Comparison of ENCODE assay signal across 16 cellular contexts in the genomic region with DNA sequence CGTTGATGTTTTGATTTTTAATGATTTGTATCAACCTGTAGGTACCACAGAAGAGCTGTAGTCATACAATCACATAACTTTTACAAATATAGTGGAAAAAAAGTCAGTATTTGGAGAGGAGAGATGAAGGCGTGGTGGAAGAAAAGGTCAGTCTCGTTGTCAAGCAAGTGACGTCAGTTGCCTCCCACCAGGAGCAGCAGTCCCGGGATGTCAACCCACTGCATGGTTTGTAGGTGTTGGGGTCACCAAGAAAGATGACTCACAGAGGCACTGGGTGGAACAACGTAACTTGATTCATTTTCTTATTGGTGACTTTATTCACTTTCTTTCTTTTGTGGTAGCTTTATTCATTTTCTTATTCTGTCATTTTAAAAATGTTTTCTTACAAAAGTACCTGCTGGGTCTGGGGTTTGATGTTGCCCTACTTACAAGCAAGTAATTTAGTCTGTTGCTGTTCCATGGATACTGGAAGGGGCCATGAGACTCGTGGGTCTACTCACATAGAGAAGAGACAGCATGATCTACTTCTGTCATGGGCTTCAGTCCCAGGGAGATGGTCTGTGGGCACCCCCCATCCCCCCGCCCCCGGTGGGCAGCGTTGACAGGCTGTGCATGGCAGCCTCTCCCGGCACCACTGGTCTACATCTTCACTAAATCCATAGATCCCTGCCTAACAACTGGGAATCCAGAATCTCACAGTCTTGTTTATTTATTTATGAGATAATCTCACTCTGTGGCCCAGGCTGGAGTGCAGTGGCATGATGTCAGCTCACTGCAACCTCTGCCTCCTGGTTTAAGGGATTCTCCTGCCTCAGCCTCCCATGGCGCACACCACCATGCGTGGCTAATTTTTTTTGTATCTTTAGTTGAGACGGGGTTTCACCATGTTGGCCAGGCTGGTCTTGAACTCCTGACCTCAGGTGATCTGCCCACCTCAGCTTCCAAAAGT. TPM values are rescaled to one million over a fixed set of nuclear protein-coding genes. Genes with fewer than 3 reads are reported as not detected.
DNase-seq lines count a peak whose midpoint lies in the region; ATAC-seq lines count a peak whose summit lies in the region.
"Had no signal": no experiment of that assay in that cellular context is flagged by ENCODE, and none has a peak within 500 bp of the region (broad histone marks: within the 10 kb centered on the region; RNA-seq: fewer than 3 reads in every experiment).

No MANE protein-coding gene starts in this region.

- DNase-seq in Daoy (ENCODE audit: low read depth) (peak; percentile 34), caudate nucleus (lab: John Stamatoyannopoulos, UW) (no peak), HUDEP-2 (lab: John Stamatoyannopoulos, UW; ENCODE audit: unreplicated experiment in 76 of 76) (no peak)
- peak; percentile 59 to 72 for DNase-seq in activated CD4-positive, alpha-beta T cell treated with anti-CD3 and anti-CD28 coated beads, Interleukin-2, amount 50 U/mL, for 48 hours
- peak; percentile 30 to 77 for DNase-seq in stimulated activated CD4-positive, alpha-beta T cell treated with anti-CD3 and anti-CD28 coated beads, Interleukin-4, amount 100 ng/mL, for 4 hours
- DNase-seq: activated CD4-positive, CD25-positive, alpha-beta regulatory T cell treated with anti-CD3 and anti-CD28 coated beads, Interleukin-2, amount 50 U/mL, for 72 hours; C1 segment of cervical spinal cord; HFFc6; hippocampal formation; NCI-H1436 treated with DMSO at 0.1 percent for 48 hours; SW 1271 had no signal

- peak overlapping the region; percentile 39 for H3K27ac ChIP-seq in caudate nucleus (ENCODE audit: low read depth, low read length)
- H3K27ac ChIP-seq: neural progenitor cell, suprapubic skin had no signal

- no peak for ATAC-seq in GM18520 (IDR thresholded peaks at IDR 0.05; ENCODE audit: unreplicated experiment)
- ATAC-seq in HG02840 (IDR thresholded peaks at IDR 0.05; ENCODE audit: low FRiP score, unreplicated experiment): no peak
- ATAC-seq in GM19324 (IDR thresholded peaks at IDR 0.05; ENCODE audit: low FRiP score, unreplicated experiment): no peak

RNA-seq across cellular contexts. Expression of a gene that starts 36.4 kb away (rescaled TPM):
- 155 and 177 TPM in 2 replicates for total RNA-seq in Daoy (2014; rRNA removed; shearing (Covaris generic))

Comparison
In these comparisons a context has a peak if more than half of its experiments do, and no peak if none do; other contexts are left out.
1. DNase-seq: peak in Daoy (single experiment), activated CD4-positive, alpha-beta T cell treated with anti-CD3 and anti-CD28 coated beads, Interleukin-2, amount 50 U/mL, for 48 hours (2 of 2) and stimulated activated CD4-positive, alpha-beta T cell treated with anti-CD3 and anti-CD28 coated beads, Interleukin-4, amount 100 ng/mL, for 4 hours (2 of 2); none in caudate nucleus (0 of 61) and HUDEP-2 (0 of 76).